In the genomic region with DNA sequence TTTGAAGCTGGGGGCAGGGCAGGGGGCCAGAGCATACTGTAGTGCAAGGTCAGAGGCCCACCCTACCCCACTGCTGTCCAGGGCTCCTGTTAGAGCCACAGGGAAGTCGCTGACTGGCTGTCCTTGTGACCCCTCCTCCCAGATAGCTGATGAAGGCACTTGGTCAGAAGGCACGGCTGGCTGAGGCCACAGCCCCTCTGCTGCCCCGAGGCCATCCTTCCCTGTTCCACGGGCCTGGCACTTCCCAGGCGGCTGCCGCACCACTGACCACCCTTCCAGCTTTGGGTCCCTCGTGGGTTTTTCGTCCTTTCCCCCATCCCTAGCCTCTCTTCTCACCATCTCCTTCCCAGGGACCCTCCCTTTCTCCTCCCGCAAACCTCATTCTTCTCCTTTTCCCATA, we compare ENCODE assay signal across 10 cellular contexts. TPM values are rescaled to one million over a fixed set of nuclear protein-coding genes. Genes with fewer than 3 reads are reported as not detected.
"Had no signal": no experiment of that assay in that cellular context is flagged by ENCODE, and none has a peak within 500 bp of the region (broad histone marks: within the 10 kb centered on the region; RNA-seq: fewer than 3 reads in every experiment).

No MANE protein-coding gene starts in this region.

- H3K4me1 ChIP-seq: HAP-1 had no signal

- H3K27ac ChIP-seq: GM23248 had no signal

- H3K4me3 ChIP-seq: GM23248, HAP-1 had no signal

- H3K9ac ChIP-seq: GM23248 had no signal

- DNase-seq: GM23248, GOT3, H7, HFFc6, KBM-7 had no signal

- ATAC-seq: HCT116 had no signal

- H2AFZ ChIP-seq: GM23248 had no signal

- H3K36me3 ChIP-seq: HAP-1 had no signal

- H3K9me3 ChIP-seq: HAP-1 had no signal

RNA-seq across cellular contexts. Expression of gene EMILIN3, which starts 9.2 kb away (rescaled TPM):
- total RNA-seq: GM23248, H4, HFFc6, HT-29 had no signal
- polyA plus RNA-seq: GM23248, IgD-negative memory B cell had no signal

RNA-seq across cellular contexts. Expression of gene LPIN3, which starts 35.2 kb away (rescaled TPM):
- polyA plus RNA-seq: IgD-negative memory B cell had no signal
